10 cellular contexts compared by ENCODE assay signal in the genomic region with DNA sequence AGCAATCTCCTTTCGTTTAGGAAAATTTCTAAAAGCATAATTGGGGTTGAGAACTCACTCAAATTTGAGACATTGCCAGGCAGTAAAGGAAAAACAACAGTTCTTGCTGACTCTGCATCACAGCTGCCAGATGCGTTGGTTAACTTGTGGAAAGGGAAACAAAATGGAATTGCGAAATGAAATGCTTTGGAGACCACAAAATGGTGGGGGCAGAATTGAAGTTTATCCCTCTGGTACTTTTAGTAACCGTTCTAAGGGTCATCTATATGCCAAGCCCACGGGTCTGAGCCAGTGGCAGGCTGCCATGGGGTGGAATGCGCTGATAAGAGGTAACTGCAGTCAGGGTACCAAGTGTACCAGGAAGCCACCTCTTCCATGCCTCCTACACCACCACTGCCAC. TPM values are rescaled to one million over a fixed set of nuclear protein-coding genes. Genes with fewer than 3 reads are reported as not detected.
DNase-seq lines count a peak whose midpoint lies in the region; ATAC-seq, FAIRE-seq and TF ChIP-seq lines count a peak whose summit lies in the region.
"Had no signal": no experiment of that assay in that cellular context is flagged by ENCODE, and none has a peak within 500 bp of the region (broad histone marks: within the 10 kb centered on the region; RNA-seq: fewer than 3 reads in every experiment).

No MANE protein-coding gene starts in this region.

- H3K36me3 ChIP-seq in K562 (ENCODE audit: control insufficient read depth, insufficient read depth, low read length) (no peaks in the 10 kb centered on the region), kidney epithelial cell (ENCODE audit: control insufficient read depth, insufficient read depth, low read length) (no peaks in the 10 kb centered on the region)

- BruUV-seq in K562 (replicated peaks; lab: Mats Ljungman, UMichigan): no TSS peak

- TF ChIP-seq POLR2A in K562 (conservative IDR thresholded peaks at IDR 0.05): no peak

- DNase-seq in HS-5 (ENCODE audit: low read depth): peak; percentile 43
- no peak for DNase-seq in K562 (ENCODE audit: extremely low read depth in 1 of 4, low spot score in 3 of 4)
- peak; percentile 35 for DNase-seq in kidney epithelial cell (ENCODE audit: low read depth)
- DNase-seq in substantia nigra (lab: John Stamatoyannopoulos, UW): peak in 1 of 49 donors; percentile 19
- DNase-seq in ACHN: no peak
- no peak for DNase-seq in stimulated activated effector memory CD8-positive, alpha-beta T cell treated with anti-CD3 and anti-CD28 coated beads, Interleukin-12 subunit alpha, Interleukin-12 subunit beta, amount 100 ng/mL, for 72 hours (ENCODE audit: low spot score in 2 of 2)
- no peak for DNase-seq in NCI-H128 (lab: John Stamatoyannopoulos, UW; ENCODE audit: unreplicated experiment)
- DNase-seq: stimulated activated naive CD4-positive, alpha-beta T cell had no signal

- H3K27me3 ChIP-seq in K562 (ENCODE audit: control insufficient read depth in 2 of 2, insufficient read depth in 2 of 2, low read length in 2 of 2) (no peaks in the 10 kb centered on the region), kidney epithelial cell (ENCODE audit: control insufficient read depth, insufficient read depth, low read length) (no peaks in the 10 kb centered on the region)

- H3K36me3 Mint-ChIP-seq in stimulated activated effector memory CD8-positive, alpha-beta T cell treated with anti-CD3 and anti-CD28 coated beads, Interleukin-12 subunit alpha, Interleukin-12 subunit beta, amount 100 ng/mL, for 72 hours: no peaks in the 10 kb centered on the region

- POLR2A ChIA-PET in K562 (lab: Yijun Ruan, JAX): interaction anchor here (0.7 to 1.6 kb wide), 3 partner anchors 10 to 105 kb away, joined by 3 read pairs; no protein-coding TSS in a partner anchor

- H3K79me2 ChIP-seq in K562 (ENCODE audit: control insufficient read depth, insufficient read depth, low read length): no peaks in the 10 kb centered on the region

- TF ChIP-seq RAD21 in K562 (CRISPR knock-in tag; conservative IDR thresholded peaks at IDR 0.05 in 1 of 2, IDR thresholded peaks at IDR 0.05 in 1 of 2): no peak

- H3K4me1 ChIP-seq in K562 (replicated peaks in 1 of 2; ENCODE audit: control insufficient read depth in 2 of 2, insufficient read depth in 2 of 2, low read length in 2 of 2): peaks cover 4 to 10% of the 10 kb centered on the region in 2 experiments; a peak in 4 of 5 replicates

- CTCF ChIA-PET in K562 (lab: Yijun Ruan, JAX; ENCODE audit: low intra/inter-chr PET ratio): no interaction called here

- no peaks in the 10 kb centered on the region for H3K9me1 ChIP-seq in K562 (ENCODE audit: control insufficient read depth, insufficient read depth, low read length)

- in situ Hi-C loops in K562 (cut with MboI) (no loop called here), ACHN (cut with HindIII; ENCODE audit: low pct_ligation_motif_present, low pct_unique_long_range_greater_than_20kb, low sequenced_read_pairs) (no loop called here)

- H3K4me3 Mint-ChIP-seq in stimulated activated effector memory CD8-positive, alpha-beta T cell treated with anti-CD3 and anti-CD28 coated beads, Interleukin-12 subunit alpha, Interleukin-12 subunit beta, amount 100 ng/mL, for 72 hours: no peak overlapping the region

- no peak for TF ChIP-seq EP300 in K562 (IDR thresholded peaks at IDR 0.05; ENCODE audit: low read length)

- H3K4me2 ChIP-seq in K562 (ENCODE audit: insufficient read depth, low read length): peak overlapping the region; percentile 7; the same call in 1 of the 2 replicates

- intact Hi-C loops in K562 (cut with micrococcal nuclease): no loop called here

- H2AFZ ChIP-seq in K562 (ENCODE audit: low read depth, low read length): peak overlapping the region; percentile 73

- FAIRE-seq in K562 (lab: Jason Lieb, UNC): no peak

- no peaks in the 10 kb centered on the region for H4K20me1 ChIP-seq in K562 (replicated peaks; ENCODE audit: control insufficient read depth, insufficient read depth, low read length)

- H3K4me3 ChIP-seq in K562: no peak overlapping the region
- no peak overlapping the region for H3K4me3 ChIP-seq in kidney epithelial cell (ENCODE audit: low read depth, low read length)

- H3K4me1 Mint-ChIP-seq in stimulated activated effector memory CD8-positive, alpha-beta T cell treated with anti-CD3 and anti-CD28 coated beads, Interleukin-12 subunit alpha, Interleukin-12 subunit beta, amount 100 ng/mL, for 72 hours: no peaks in the 10 kb centered on the region

- H3K27ac ChIP-seq in K562 (ENCODE audit: extremely low read depth, low read depth, low read length): no peak overlapping the region
- H3K27ac ChIP-seq in substantia nigra (ENCODE audit: low read depth, low read length, poor library complexity, severe bottlenecking): peak overlapping the region; percentile 14

- TF ChIP-seq CTCF in K562 (IDR thresholded peaks at IDR 0.05 in 2 of 3, conservative IDR thresholded peaks at IDR 0.05 in 1 of 3; ENCODE audit: insufficient read depth in 2 of 3, low read depth in 1 of 3, low read length in 3 of 3): no peak
- TF ChIP-seq CTCF in kidney epithelial cell (IDR thresholded peaks at IDR 0.05; ENCODE audit: insufficient read depth, low read length, poor library complexity, severe bottlenecking): no peak

- ATAC-seq in K562: peak; percentile 41
- no peak for ATAC-seq in stimulated activated effector memory CD8-positive, alpha-beta T cell treated with anti-CD3 and anti-CD28 coated beads, Interleukin-12 subunit alpha, Interleukin-12 subunit beta, amount 100 ng/mL, for 72 hours
- ATAC-seq in GM21619 (IDR thresholded peaks at IDR 0.05; ENCODE audit: unreplicated experiment): no peak
- ATAC-seq: Panc1 had no signal

- 10% methylated on average over 6 of the region's 6 CpGs for WGBS in K562 (ENCODE audit: insufficient coverage, low coverage, missing lambda C conversion rate)

- H3K9me3 ChIP-seq in K562 (replicated peaks; ENCODE audit: control insufficient read depth, insufficient read depth, low read depth, low read length): no peaks in the 10 kb centered on the region

- H3K9me3 Mint-ChIP-seq in stimulated activated effector memory CD8-positive, alpha-beta T cell treated with anti-CD3 and anti-CD28 coated beads, Interleukin-12 subunit alpha, Interleukin-12 subunit beta, amount 100 ng/mL, for 72 hours: no peaks in the 10 kb centered on the region

- H3K27ac Mint-ChIP-seq in stimulated activated effector memory CD8-positive, alpha-beta T cell treated with anti-CD3 and anti-CD28 coated beads, Interleukin-12 subunit alpha, Interleukin-12 subunit beta, amount 100 ng/mL, for 72 hours: no peak overlapping the region

- 0 out of 4 replicates have a peak overlapping the region, but pooled peaks of 1 of the 2 experiments have one; percentile 3 for H3K9ac ChIP-seq in K562 (ENCODE audit: insufficient read depth in 1 of 2, low read depth in 2 of 2, low read length in 2 of 2)

TF ChIP-seq in K562, 482 proteins besides CTCF, POLR2A, EP300 and RAD21 (continues in another document):
- TF ChIP-seq TEAD4 (IDR thresholded peaks at IDR 0.05; ENCODE audit: low read length): peak; percentile 42; the same call in 1 of the 2 replicates
- TF ChIP-seq TEAD4 (CRISPR knock-in tag; IDR thresholded peaks at IDR 0.05; ENCODE audit: borderline replicate concordance): no peak
- TF ChIP-seq, protein P1, sequence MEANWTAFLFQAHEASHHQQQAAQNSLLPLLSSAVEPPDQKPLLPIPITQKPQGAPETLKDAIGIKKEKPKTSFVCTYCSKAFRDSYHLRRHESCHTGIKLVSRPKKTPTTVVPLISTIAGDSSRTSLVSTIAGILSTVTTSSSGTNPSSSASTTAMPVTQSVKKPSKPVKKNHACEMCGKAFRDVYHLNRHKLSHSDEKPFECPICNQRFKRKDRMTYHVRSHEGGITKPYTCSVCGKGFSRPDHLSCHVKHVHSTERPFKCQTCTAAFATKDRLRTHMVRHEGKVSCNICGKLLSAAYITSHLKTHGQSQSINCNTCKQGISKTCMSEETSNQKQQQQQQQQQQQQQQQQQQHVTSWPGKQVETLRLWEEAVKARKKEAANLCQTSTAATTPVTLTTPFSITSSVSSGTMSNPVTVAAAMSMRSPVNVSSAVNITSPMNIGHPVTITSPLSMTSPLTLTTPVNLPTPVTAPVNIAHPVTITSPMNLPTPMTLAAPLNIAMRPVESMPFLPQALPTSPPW (CRISPR knock-in tag; IDR thresholded peaks at IDR 0.05): peak; percentile 37; the same call in 1 of the 2 replicates
- TF ChIP-seq MAFK (IDR thresholded peaks at IDR 0.05; ENCODE audit: low read length): peak; percentile 51; the same call in 1 of the 2 replicates
- no peak for TF ChIP-seq POLR2AphosphoS5 (IDR thresholded peaks at IDR 0.05; ENCODE audit: control insufficient read depth, insufficient read depth, low read depth, low read length)
- TF ChIP-seq ZNF589 (CRISPR knock-in tag; IDR thresholded peaks at IDR 0.05; ENCODE audit: low read depth): no peak
- TF ChIP-seq ZNF316 (IDR thresholded peaks at IDR 0.05): peak; percentile 87

RNA-seq across cellular contexts. Expression of a gene that starts 28.6 kb away (rescaled TPM):
- 2.3 and 8.7 TPM in 2 replicates for total RNA-seq in K562 (2011; cell fraction: chromatin; rRNA removed; ENCODE audit: low replicate concordance)
- 0.67 and 3.2 TPM in 2 replicates for total RNA-seq in K562 (2011; cell fraction: nucleolus; rRNA removed)
- 4.3 and 4.7 TPM in 2 replicates for total RNA-seq in K562 (2011; cell fraction: nucleoplasm; rRNA removed)
- 3.3 and 5.6 TPM in 2 replicates for total RNA-seq in K562 (2014; rRNA removed)
- total RNA-seq in K562 (2014; rRNA removed; fragmentation: Illumina TruSeq; extraction: Trizol): 4.2 and 4.5 TPM in 2 replicates
- 5.2 and 6.3 TPM in 2 replicates for total RNA-seq in K562 (2015; rRNA removed; fragmentation: Illumina TruSeq; extraction: Trizol)
- total RNA-seq in K562 (2021): 6.0 and 6.2 TPM in 2 replicates
- polyA plus RNA-seq in K562 (2011; rRNA removed): 3.2 and 4.3 TPM in 2 replicates
- polyA plus RNA-seq in K562 (2011; cell fraction: cytosol; rRNA removed): 2.1 and 2.5 TPM in 2 replicates
- polyA plus RNA-seq in K562 (2011; cell fraction: nucleus; rRNA removed): 1.9 and 2.5 TPM in 2 replicates
- polyA plus RNA-seq in K562 (2012): 5.5 and 10.3 TPM in 2 replicates
- polyA plus RNA-seq in K562 (2014; fragmentation: Illumina TruSeq; extraction: Trizol): 4.5 TPM in 2 replicates
- 1 to 10 TPM; 4.4 to 5.8 TPM for polyA plus RNA-seq in K562 (2014; fragmentation: Nextera tagmentation; extraction: Ambion mirVana)
- polyA plus RNA-seq in K562 (2014; rRNA removed): 3.9 and 5.6 TPM in 2 replicates
- polyA minus RNA-seq in K562 (2011; rRNA and poly(A)+ RNA removed): 1.8 and 3.9 TPM in 2 replicates
- polyA minus RNA-seq in K562 (2011; cell fraction: cytosol; rRNA and poly(A)+ RNA removed): 1.2 and 4.0 TPM in 2 replicates
- polyA minus RNA-seq in K562 (2011; cell fraction: nucleus; rRNA and poly(A)+ RNA removed): 1.5 and 3.6 TPM in 2 replicates
- 14.1 and 17.3 TPM in 2 replicates for total RNA-seq in kidney epithelial cell

Comparison
In these comparisons a context has a peak if more than half of its experiments do, and no peak if none do; other contexts are left out.
1. DNase-seq: peak in HS-5 (single experiment) and kidney epithelial cell (single experiment); none in K562 (0 of 4), ACHN (single experiment), stimulated activated effector memory CD8-positive, alpha-beta T cell treated with anti-CD3 and anti-CD28 coated beads, Interleukin-12 subunit alpha, Interleukin-12 subunit beta, amount 100 ng/mL, for 72 hours (0 of 2) and NCI-H128 (single experiment).